In genomic region chr2:3578987-3579386, GRCh38 we compare ENCODE assay signal across 13 cellular contexts. TPM values are rescaled to one million over a fixed set of nuclear protein-coding genes. Genes with fewer than 3 reads are reported as not detected.
DNase-seq lines count a peak whose midpoint lies in the region; ATAC-seq, FAIRE-seq and TF ChIP-seq lines count a peak whose summit lies in the region.
"Had no signal": no experiment of that assay in that cellular context is flagged by ENCODE, and none has a peak within 500 bp of the region (broad histone marks: within the 10 kb centered on the region; RNA-seq: fewer than 3 reads in every experiment).

No MANE protein-coding gene starts in this region.

- intact Hi-C loops in thyroid gland (cut with DNase I): no loop called here

- H3K18ac ChIP-seq in mesendoderm (ENCODE audit: low read length): no peak overlapping the region

- WGBS in mesendoderm (ENCODE audit: extremely low coverage, insufficient coverage, low lambda C conversion rate): no CpG with 5 or more reads among the region's 5 CpGs
- 85 to 87% methylated on average over 5 of the region's 5 CpGs for WGBS in thyroid gland, 2 donors

- no peak overlapping the region for H3K4ac ChIP-seq in mesendoderm (ENCODE audit: low read depth, low read length)

- H3K4me3 Mint-ChIP-seq in HFFc6 (peak overlapping the region; percentile 96), astrocyte (ENCODE audit: unreplicated experiment) (peak overlapping the region; percentile 99)

- H4K5ac ChIP-seq in mesendoderm (ENCODE audit: low read length): no peak overlapping the region

- no peak overlapping the region for H2AK5ac ChIP-seq in mesendoderm (ENCODE audit: low read length)

- H4K8ac ChIP-seq in mesendoderm (ENCODE audit: low read depth, low read length): no peak overlapping the region

- no peak overlapping the region for H2BK15ac ChIP-seq in mesendoderm (replicated peaks; ENCODE audit: low read depth)

- peaks cover 20% of the 10 kb centered on the region for H3K79me1 ChIP-seq in mesendoderm (ENCODE audit: low read length)

- H3K56ac ChIP-seq in mesendoderm (ENCODE audit: low read length): no peak overlapping the region

- H3K4me3 ChIP-seq in BLaER1 (no peak overlapping the region), astrocyte (ENCODE audit: insufficient read depth, low read depth, low read length) (peak overlapping the region; percentile 30), mesendoderm (ENCODE audit: low read length) (no peak overlapping the region), thyroid gland (replicated peaks in 1 of 3) (no peak overlapping the region)

- no peak overlapping the region for H2BK120ac ChIP-seq in mesendoderm (ENCODE audit: low read depth, low read length)

- H3K36me3 Mint-ChIP-seq in HFFc6 (ENCODE audit: low read depth) (peaks cover 59% of the 10 kb centered on the region), astrocyte (ENCODE audit: low read depth, unreplicated experiment) (peaks cover 24% of the 10 kb centered on the region)

- H3K9ac ChIP-seq in BLaER1 (0 out of 2 replicates have a peak overlapping the region, but pooled peaks have one; percentile 13), astrocyte (ENCODE audit: low read length) (peak overlapping the region; percentile 63), mesendoderm (ENCODE audit: low read length) (peak overlapping the region; percentile 42)

- H2AFZ ChIP-seq in astrocyte (ENCODE audit: low read depth, low read length): no peak overlapping the region

- H3K36me3 ChIP-seq in BLaER1 (peaks cover 81% of the 10 kb centered on the region), astrocyte (ENCODE audit: insufficient read depth, low read length) (peaks cover 56% of the 10 kb centered on the region), mesendoderm (ENCODE audit: control insufficient read depth, insufficient read depth, low read length) (peaks cover 27% of the 10 kb centered on the region), thyroid gland (peaks cover 36 to 56% of the 10 kb centered on the region in 2 donors)

- ATAC-seq in GM18873 (IDR thresholded peaks at IDR 0.05; ENCODE audit: low FRiP score, unreplicated experiment): no peak

- DNase-seq in HFFc6 (no peak), astrocyte (ENCODE audit: low read depth) (peak; percentile 9), mesendoderm (no peak), thyroid gland (no peak), NCI-H187 (lab: John Stamatoyannopoulos, UW) (no peak)
- DNase-seq in stimulated activated CD4-positive, alpha-beta T cell treated with anti-CD3 and anti-CD28 coated beads, Interleukin-4, amount 100 ng/mL, for 1 hour: no peak
- DNase-seq: dorsolateral prefrontal cortex; NCI-H2081; OCI-M1; stimulated activated CD4-positive, alpha-beta T cell treated with anti-CD3 and anti-CD28 coated beads, Interleukin-12 subunit alpha, Interleukin-12 subunit beta, amount 100 ng/mL, for 4 hours; T1000 had no signal

- no peak overlapping the region for H3K27ac ChIP-seq in BLaER1
- no peak overlapping the region for H3K27ac ChIP-seq in astrocyte (ENCODE audit: low read depth, low read length)
- no peak overlapping the region for H3K27ac ChIP-seq in mesendoderm (ENCODE audit: low read depth, low read length)
- no peak overlapping the region for H3K27ac ChIP-seq in thyroid gland

- H3K27ac Mint-ChIP-seq in HFFc6: peak overlapping the region; percentile 57
- no peak overlapping the region for H3K27ac Mint-ChIP-seq in astrocyte (ENCODE audit: unreplicated experiment)

- H3K27me3 ChIP-seq in BLaER1 (no peaks in the 10 kb centered on the region), astrocyte (ENCODE audit: insufficient read depth, low read length) (no peaks in the 10 kb centered on the region), mesendoderm (ENCODE audit: insufficient read depth, low read length, poor library complexity) (no peaks in the 10 kb centered on the region), thyroid gland (no peaks in the 10 kb centered on the region)
- H3K27me3 ChIP-seq: dorsolateral prefrontal cortex had no signal

- peaks cover 53% of the 10 kb centered on the region for H3K4me1 ChIP-seq in BLaER1
- peaks cover 29% of the 10 kb centered on the region for H3K4me1 ChIP-seq in astrocyte (ENCODE audit: insufficient read depth, low read length)
- H3K4me1 ChIP-seq in mesendoderm (ENCODE audit: control insufficient read depth, low read depth, low read length): peaks cover 3% of the 10 kb centered on the region
- H3K4me1 ChIP-seq in thyroid gland: peaks cover 24 to 25% of the 10 kb centered on the region in 2 donors

- H3K79me2 ChIP-seq in astrocyte (ENCODE audit: insufficient read depth, low read length) (peaks cover 67% of the 10 kb centered on the region), mesendoderm (ENCODE audit: control insufficient read depth, insufficient read depth, low read length) (peaks cover 51% of the 10 kb centered on the region)

- H3K9me3 ChIP-seq in BLaER1 (no peaks in the 10 kb centered on the region), astrocyte (ENCODE audit: insufficient read depth, low read depth, low read length) (no peaks in the 10 kb centered on the region), thyroid gland (no peaks in the 10 kb centered on the region)

- no peak overlapping the region for H2BK5ac ChIP-seq in mesendoderm (ENCODE audit: low read length)

- TF ChIP-seq POLR2A in thyroid gland (IDR thresholded peaks at IDR 0.05): no peak

- H3K9me3 Mint-ChIP-seq in HFFc6 (peaks cover 7% of the 10 kb centered on the region; the same call in 1 of the 2 replicates), astrocyte (ENCODE audit: unreplicated experiment) (no peaks in the 10 kb centered on the region)

- peaks cover 3% of the 10 kb centered on the region; the same call in 1 of the 2 replicates for H3K27me3 Mint-ChIP-seq in HFFc6 (ENCODE audit: insufficient read depth)
- no peaks in the 10 kb centered on the region for H3K27me3 Mint-ChIP-seq in astrocyte (ENCODE audit: low read depth, unreplicated experiment)

- H3K23ac ChIP-seq in mesendoderm (ENCODE audit: low read length): no peak overlapping the region

- no peak for FAIRE-seq in astrocyte (lab: Jason Lieb, UNC)

- H3K4me1 Mint-ChIP-seq in HFFc6 (ENCODE audit: low read depth): peaks cover 51% of the 10 kb centered on the region
- H3K4me1 Mint-ChIP-seq in astrocyte (ENCODE audit: low read depth, unreplicated experiment): peaks cover 32% of the 10 kb centered on the region

- H3K4me2 ChIP-seq in BLaER1 (peak overlapping the region; percentile 95; the same call in 1 of the 2 replicates), astrocyte (ENCODE audit: low read length) (peak overlapping the region; percentile 86), mesendoderm (ENCODE audit: low read length) (peak overlapping the region; percentile 6)

- peaks cover 86% of the 10 kb centered on the region for H4K20me1 ChIP-seq in BLaER1
- H4K20me1 ChIP-seq in astrocyte (ENCODE audit: insufficient read depth, low read length): peaks cover 73% of the 10 kb centered on the region

- no peak for TF ChIP-seq CTCF in HFFc6 (IDR thresholded peaks at IDR 0.05)
- no peak for TF ChIP-seq CTCF in astrocyte (IDR thresholded peaks at IDR 0.05; ENCODE audit: insufficient read depth, low read depth, low read length)
- no peak for TF ChIP-seq CTCF in thyroid gland (IDR thresholded peaks at IDR 0.05)

RNA-seq across cellular contexts. Expression of gene RPS7, which starts 3.9 kb away (rescaled TPM):
- 1,000 to 10,000 TPM; 1,288 to 1,437 (median 1,316) TPM for total RNA-seq in HFFc6 (2021; fragmentation: NEBNext Ultra II Directional; extraction: Animal tissue kit (Norgen Biotek cat#: 25700))
- total RNA-seq in astrocyte (998 and 1,163 TPM in 2 replicates), thyroid gland (1,000 to 10,000 TPM; 1,809 to 3,387 (median 2,120) TPM)
- 4,409 TPM for polyA plus RNA-seq in mesendoderm (2013, experiment 1 of 2)
- polyA plus RNA-seq in mesendoderm (2013, experiment 2 of 2): 4,413 TPM

RNA-seq across cellular contexts. Expression of gene COLEC11, which starts 15.9 kb away (rescaled TPM):
- total RNA-seq in HFFc6 (2021; fragmentation: NEBNext Ultra II Directional; extraction: Animal tissue kit (Norgen Biotek cat#: 25700)): not detected
- total RNA-seq in astrocyte (not detected in 2 replicates), thyroid gland (10 to 100 TPM in 2 of 4 donors, 1 to 10 TPM in 2; 2.8 to 20.5 (median 9.1) TPM)
- polyA plus RNA-seq in mesendoderm (2013, experiment 1 of 2): 0.22 TPM
- 0.15 TPM for polyA plus RNA-seq in mesendoderm (2013, experiment 2 of 2)

RNA-seq across cellular contexts. Expression of gene RNASEH1, which starts 20.9 kb away (rescaled TPM):
- 10 to 100 TPM; 36.9 to 43.6 (median 39.7) TPM for total RNA-seq in HFFc6 (2021; fragmentation: NEBNext Ultra II Directional; extraction: Animal tissue kit (Norgen Biotek cat#: 25700))
- 32.6 and 35.5 TPM in 2 replicates for total RNA-seq in astrocyte
- 35.8 TPM for polyA plus RNA-seq in mesendoderm (2013, experiment 1 of 2)
- polyA plus RNA-seq in mesendoderm (2013, experiment 2 of 2): 37.3 TPM
- 10 to 100 TPM; 13.3 to 23.1 (median 19.2) TPM for total RNA-seq in thyroid gland

RNA-seq across cellular contexts. Expression of gene ADI1, which starts 59.7 kb away (rescaled TPM):
- 10 to 100 TPM; 66.6 to 94.2 (median 75.5) TPM for total RNA-seq in HFFc6 (2021; fragmentation: NEBNext Ultra II Directional; extraction: Animal tissue kit (Norgen Biotek cat#: 25700))
- 29.4 and 41.6 TPM in 2 replicates for total RNA-seq in astrocyte
- polyA plus RNA-seq in mesendoderm (2013, experiment 1 of 2): 35.2 TPM
- 34.9 TPM for polyA plus RNA-seq in mesendoderm (2013, experiment 2 of 2)
- total RNA-seq in thyroid gland: 10 to 100 TPM; 35.9 to 65.1 (median 59.2) TPM

Comparison
In these comparisons a context has a peak if more than half of its experiments do, and no peak if none do; other contexts are left out.
1. H3K4me2 ChIP-seq: peak in every context shown above with its lines; median percentile 95 in BLaER1; 86 in astrocyte; 6 in mesendoderm.
2. H3K9ac ChIP-seq: peak in every context shown above with its lines; median percentile 63 in astrocyte; 42 in mesendoderm; 13 in BLaER1.